Comparison of ENCODE assay signal across 9 cellular contexts in the genomic region with DNA sequence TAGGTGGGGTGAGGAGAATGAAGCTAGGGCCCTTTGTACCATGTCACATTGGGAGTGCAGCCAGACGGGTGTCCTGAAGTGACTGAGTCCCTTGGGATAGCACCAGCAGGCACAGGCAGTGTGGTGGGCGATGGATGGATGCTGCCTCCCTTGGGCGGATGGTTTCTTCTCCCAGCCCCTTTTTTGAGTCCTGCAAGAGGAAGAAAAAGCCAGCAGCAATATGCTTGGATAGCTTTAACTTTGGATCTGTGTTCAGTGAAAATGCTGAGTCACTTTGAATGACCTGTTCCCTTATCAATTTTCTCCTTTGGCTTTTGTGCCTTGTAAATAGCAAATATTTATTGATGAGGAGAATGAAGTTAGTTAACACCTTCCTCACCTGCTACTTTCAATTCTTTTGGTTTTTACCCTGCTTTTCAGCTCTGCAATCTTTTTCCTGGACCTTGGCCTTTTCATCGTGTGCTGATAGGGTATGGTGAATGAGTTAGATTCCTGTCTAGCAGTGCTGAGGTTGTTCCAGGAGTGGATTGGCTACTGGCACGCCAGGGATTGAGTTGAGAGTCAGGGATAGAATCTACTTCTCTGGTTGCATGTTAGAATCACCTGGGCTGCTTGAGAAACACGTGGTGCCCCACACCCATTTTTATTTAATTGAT. TPM values are rescaled to one million over a fixed set of nuclear protein-coding genes. Genes with fewer than 3 reads are reported as not detected.
DNase-seq lines count a peak whose midpoint lies in the region; ATAC-seq and TF ChIP-seq lines count a peak whose summit lies in the region.
"Had no signal": no experiment of that assay in that cellular context is flagged by ENCODE, and none has a peak within 500 bp of the region (broad histone marks: within the 10 kb centered on the region; RNA-seq: fewer than 3 reads in every experiment).

No MANE protein-coding gene starts in this region.

- H3K79me2 ChIP-seq in osteoblast (ENCODE audit: insufficient read depth, low read length) = peaks cover 98% of the 10 kb centered on the region

- H3K27ac ChIP-seq in gastroesophageal sphincter = peak overlapping the region in 3 of 4 donors; percentile 34 to 59 (median 50)
- peak overlapping the region; percentile 35 for H3K27ac ChIP-seq in osteoblast (ENCODE audit: low read depth, low read length)

- no peak overlapping the region for H3K4me2 ChIP-seq in osteoblast (ENCODE audit: insufficient read depth, low read length)

- ATAC-seq in gastroesophageal sphincter (peak; percentile 39), HG02973 (IDR thresholded peaks at IDR 0.05; ENCODE audit: unreplicated experiment) (no peak)

- H3K9me3 ChIP-seq in gastroesophageal sphincter (no peaks in the 10 kb centered on the region), osteoblast (ENCODE audit: low read depth, low read length) (no peaks in the 10 kb centered on the region)

- DNase-seq in COLO668 (lab: John Stamatoyannopoulos, UW; ENCODE audit: unreplicated experiment) (peak; percentile 2), OCI-M1 (lab: John Stamatoyannopoulos, UW) (peak; percentile 44), osteoblast (ENCODE audit: insufficient read length, low spot score, missing footprints) (no peak), DMS 273 (lab: John Stamatoyannopoulos, UW; ENCODE audit: unreplicated experiment) (no peak), NCI-H524 (lab: John Stamatoyannopoulos, UW) (no peak), occipital lobe (lab: John Stamatoyannopoulos, UW) (no peak)
- DNase-seq: DMS153 had no signal

- 51 to 60% methylated on average over 3 to 5 of the region's 6 CpGs for WGBS in gastroesophageal sphincter (ENCODE audit: low coverage in 1 of 2), 2 donors

- no peak for TF ChIP-seq POLR2A in gastroesophageal sphincter (IDR thresholded peaks at IDR 0.05)

- H3K4me1 ChIP-seq in gastroesophageal sphincter (peaks cover 10 to 91% (median 18%) of the 10 kb centered on the region in 3 donors), osteoblast (ENCODE audit: insufficient read depth, low read length) (peaks cover 9% of the 10 kb centered on the region)

- TF ChIP-seq EP300 in gastroesophageal sphincter (IDR thresholded peaks at IDR 0.05) = no peak

- no peak overlapping the region for H3K4me3 ChIP-seq in gastroesophageal sphincter
- H3K4me3 ChIP-seq in osteoblast (ENCODE audit: insufficient read depth, low read length) = no peak overlapping the region

- no peaks in the 10 kb centered on the region for H3K36me3 ChIP-seq in gastroesophageal sphincter
- no peaks in the 10 kb centered on the region for H3K36me3 ChIP-seq in osteoblast (ENCODE audit: insufficient read depth, low read length)

- peaks cover 20% of the 10 kb centered on the region for H4K20me1 ChIP-seq in osteoblast (ENCODE audit: insufficient read depth, low read length)

- no peak overlapping the region for H2AFZ ChIP-seq in osteoblast (ENCODE audit: low read length)

- H3K27me3 ChIP-seq in gastroesophageal sphincter (no peaks in the 10 kb centered on the region), osteoblast (ENCODE audit: insufficient read depth, low read length) (no peaks in the 10 kb centered on the region)

- TF ChIP-seq CTCF in gastroesophageal sphincter (IDR thresholded peaks at IDR 0.05) (no peak), osteoblast (IDR thresholded peaks at IDR 0.05; ENCODE audit: extremely low read depth, low read depth, low read length) (no peak)

RNA-seq across cellular contexts. Expression of a gene that starts 10.2 kb away (rescaled TPM):
- total RNA-seq in gastroesophageal sphincter = 10 to 100 TPM; 48.9 to 81.9 (median 51.0) TPM
- total RNA-seq in osteoblast = 58.6 and 60.4 TPM in 2 replicates
- total RNA-seq in occipital lobe = 119 TPM

Comparison
In these comparisons a context has a peak if more than half of its experiments do, and no peak if none do; other contexts are left out.
1. DNase-seq: peak in COLO668 (single experiment) and OCI-M1 (single experiment); none in osteoblast (single experiment), DMS 273 (single experiment), NCI-H524 (0 of 2) and occipital lobe (single experiment).